Comparison of ENCODE assay signal across 17 cellular contexts in genomic region chr21:10471999-10472398, GRCh38. TPM values are rescaled to one million over a fixed set of nuclear protein-coding genes. Genes with fewer than 3 reads are reported as not detected.
"Had no signal": no experiment of that assay in that cellular context is flagged by ENCODE, and none has a peak within 500 bp of the region (broad histone marks: within the 10 kb centered on the region; RNA-seq: fewer than 3 reads in every experiment).

No MANE protein-coding gene starts in this region.

RNA-seq across cellular contexts. Expression of gene TPTE, which starts 49.4 kb away (rescaled TPM):
- total RNA-seq: activated B cell treated with CpG ODN at 0.5 μM for 24 hours; activated CD4-positive, alpha-beta memory T cell treated with anti-CD3 and anti-CD28 coated beads for 36 hours; activated CD4-positive, alpha-beta T cell treated with anti-CD3 and anti-CD28 coated beads, Interleukin-2, amount 10 ng/mL, durations not matched to agents 24 days and 14 days; activated CD8-positive, alpha-beta memory T cell treated with anti-CD3 and anti-CD28 coated beads for 36 hours; activated CD8-positive, alpha-beta T cell treated with anti-CD3 and anti-CD28 coated beads for 36 hours; activated naive CD4-positive, alpha-beta T cell treated with anti-CD3 and anti-CD28 coated beads for 36 hours; activated naive CD4-positive, alpha-beta T cell treated with anti-CD3 and anti-CD28 coated beads, Interleukin-2, amount 50 U/mL, for 72 hours; activated naive CD8-positive, alpha-beta T cell treated with anti-CD3 and anti-CD28 coated beads for 36 hours; activated T-cell treated with anti-CD3 and anti-CD28 coated beads, Interleukin-2, amount 50 U/mL, for 4 hours; activated T-helper 1 cell treated with anti-CD3 and anti-CD28 coated beads, Interleukin-12 subunit alpha, Interleukin-12 subunit beta, Interleukin-2, Interleukin-4 antibody, amounts not matched to agents 30 ng/mL and 10 ng/mL and 1 ng/mL, durations not matched to agents 14 hours and 24 hours and 36 hours; activated T-helper 17 cell treated with anti-CD3 and anti-CD28 coated beads, Interleukin-2, amount 50 U/mL, for 72 hours; adrenal gland; aorta; astrocyte; body of pancreas; breast epithelium; cardiac septum had no signal
